14 cellular contexts compared by ENCODE assay signal in genomic region chr7:47452295-47452694, GRCh38.
DNase-seq lines count a peak whose midpoint lies in the region; ATAC-seq, FAIRE-seq and TF ChIP-seq lines count a peak whose summit lies in the region.
"Had no signal": no experiment of that assay in that cellular context is flagged by ENCODE, and none has a peak within 500 bp of the region (broad histone marks: within the 10 kb centered on the region; RNA-seq: fewer than 3 reads in every experiment).

No MANE protein-coding gene starts in this region.

- no peak for ATAC-seq in A549
- ATAC-seq in psoas muscle, result peak in 2 of 4 donors; percentile 1 to 24
- ATAC-seq in GM21526 (IDR thresholded peaks at IDR 0.05; ENCODE audit: low FRiP score, unreplicated experiment), result no peak

- TF ChIP-seq POLR2A in A549 (IDR thresholded peaks at IDR 0.05; ENCODE audit: low read length), result no peak

- TF ChIP-seq CTCF in A549 (IDR thresholded peaks at IDR 0.05) (no peak), fibroblast of villous mesenchyme (IDR thresholded peaks at IDR 0.05; ENCODE audit: insufficient read depth, low read depth, low read length) (no peak), psoas muscle (IDR thresholded peaks at IDR 0.05) (no peak)

- H3K27me3 ChIP-seq in SJSA1 (replicated peaks) (no peaks in the 10 kb centered on the region), psoas muscle (ENCODE audit: insufficient read depth in 3 of 3, low read length in 2 of 3) (no peaks in the 10 kb centered on the region), small intestine (ENCODE audit: control insufficient read depth in 2 of 2, insufficient read depth in 2 of 2, low read length in 2 of 2) (no peaks in the 10 kb centered on the region)

- DNase-seq in A549 (ENCODE audit: low read depth in 1 of 2, low spot score in 1 of 2) (no peak), SJSA1 (ENCODE audit: low read depth in 1 of 2, low spot score in 2 of 2) (no peak), fibroblast of villous mesenchyme (ENCODE audit: low read depth) (peak; percentile 79), psoas muscle (no peak), DMS153 treated with DMSO at 0.1 percent for 48 hours (lab: John Stamatoyannopoulos, UW; ENCODE audit: unreplicated experiment) (no peak), small intestine (no peak)
- DNase-seq in activated T-cell treated with anti-CD3 and anti-CD28 coated beads, Interleukin-2, amount 50 U/mL, for 1 hour, result no peak
- DNase-seq: activated CD4-positive, alpha-beta memory T cell treated with anti-CD3 and anti-CD28 coated beads for 36 hours; activated naive CD4-positive, alpha-beta T cell; DND-41; KBM-7; NCI-H1930; T-helper 9 cell had no signal

- CTCF ChIA-PET in A549 (lab: Yijun Ruan, JAX), result interaction anchor here (1.4 to 2.7 kb wide), 5 partner anchors 9 to 186 kb away, joined by 3 to 15 read pairs (median 8); no protein-coding TSS in a partner anchor

- H3K4me2 ChIP-seq in A549, result no peak overlapping the region

- FAIRE-seq in A549 (lab: Jason Lieb, UNC) (no peak), small intestine (lab: Jason Lieb, UNC) (no peak)

- WGBS in A549 (ENCODE audit: missing lambda C conversion rate), result 73% methylated on average over 3 of the region's 3 CpGs
- 33 to 40% (median 34%) methylated on average over 3 of the region's 3 CpGs for WGBS in psoas muscle, 3 donors
- WGBS in small intestine, 3 donors, result 53 to 73% (median 59%) methylated on average over 3 of the region's 3 CpGs

- no peaks in the 10 kb centered on the region for H3K9me3 ChIP-seq in A549
- no peaks in the 10 kb centered on the region for H3K9me3 ChIP-seq in SJSA1 (replicated peaks)
- no peaks in the 10 kb centered on the region for H3K9me3 ChIP-seq in psoas muscle
- no peaks in the 10 kb centered on the region for H3K9me3 ChIP-seq in small intestine (ENCODE audit: control insufficient read depth, low read depth)

- POLR2A ChIA-PET in A549 (lab: Yijun Ruan, JAX), result no interaction called here

- TF ChIP-seq RAD21 in A549 (conservative IDR thresholded peaks at IDR 0.05 in 1 of 2, IDR thresholded peaks at IDR 0.05 in 1 of 2), result no peak

- H3K4me1 ChIP-seq in A549, result peaks cover 88% of the 10 kb centered on the region
- peaks cover 67% of the 10 kb centered on the region for H3K4me1 ChIP-seq in SJSA1 (replicated peaks)
- H3K4me1 ChIP-seq in psoas muscle, result peaks cover 41% of the 10 kb centered on the region
- peaks cover 6 to 7% of the 10 kb centered on the region in 2 donors for H3K4me1 ChIP-seq in small intestine (ENCODE audit: control insufficient read depth in 2 of 2, insufficient read depth in 1 of 2, low read depth in 1 of 2, low read length in 1 of 2)

- H3K4me3 ChIP-seq in A549 (no peak overlapping the region), SJSA1 (no peak overlapping the region), fibroblast of villous mesenchyme (ENCODE audit: low read depth, low read length) (no peak overlapping the region), psoas muscle (peak overlapping the region; percentile 68), small intestine (ENCODE audit: low read depth in 1 of 2, low read length in 2 of 2) (no peak overlapping the region)

- TF ChIP-seq EP300 in A549 (IDR thresholded peaks at IDR 0.05), result no peak

- H3K27ac ChIP-seq in A549 (peak overlapping the region; percentile 54 to 76; a peak in 4 of 6 replicates), SJSA1 (peak overlapping the region; percentile 62), psoas muscle (peak overlapping the region; percentile 94), small intestine (ENCODE audit: low read depth in 1 of 2, low read length in 1 of 2) (peak overlapping the region in 1 of 2 donors; percentile 80)

- H3K36me3 ChIP-seq in SJSA1 (peaks cover 27% of the 10 kb centered on the region; the same call in 1 of the 2 replicates), psoas muscle (ENCODE audit: insufficient read depth in 1 of 2, low read depth in 1 of 2) (no peaks in the 10 kb centered on the region), small intestine (ENCODE audit: control insufficient read depth in 2 of 2, insufficient read depth in 2 of 2, low read length in 2 of 2) (no peaks in the 10 kb centered on the region)

- intact Hi-C loops in psoas muscle (cut with DNase I), result no loop called here

TF ChIP-seq in A549, 52 proteins besides CTCF, POLR2A, EP300 and RAD21:
- TF ChIP-seq MAFK (IDR thresholded peaks at IDR 0.05; ENCODE audit: partially characterized antibody) (no peak), SMC3 (IDR thresholded peaks at IDR 0.05) (no peak), RNF2 (IDR thresholded peaks at IDR 0.05; ENCODE audit: borderline replicate concordance, low read depth) (no peak), MAZ (IDR thresholded peaks at IDR 0.05; ENCODE audit: borderline replicate concordance, low read depth, low read length) (no peak), NFE2L2 (conservative IDR thresholded peaks at IDR 0.05; ENCODE audit: low read length) (no peak), ZNF302 (CRISPR knock-in tag; IDR thresholded peaks at IDR 0.05) (no peak), HDAC2 (IDR thresholded peaks at IDR 0.05) (no peak), FOSL2 (IDR thresholded peaks at IDR 0.05) (no peak), FOSL2 (CRISPR knock-in tag; IDR thresholded peaks at IDR 0.05) (no peak), CBX8 (IDR thresholded peaks at IDR 0.05) (no peak), EHF (CRISPR knock-in tag; IDR thresholded peaks at IDR 0.05) (no peak), ZC3H11A (IDR thresholded peaks at IDR 0.05) (no peak), PHF8 (IDR thresholded peaks at IDR 0.05; ENCODE audit: borderline replicate concordance, low read depth) (no peak), ATOH8 (CRISPR knock-in tag; IDR thresholded peaks at IDR 0.05; ENCODE audit: low read depth) (no peak), RFX5 (IDR thresholded peaks at IDR 0.05) (no peak), RCOR1 (IDR thresholded peaks at IDR 0.05; ENCODE audit: low read depth, low read length) (no peak), KDM5A (IDR thresholded peaks at IDR 0.05) (no peak)
- TF ChIP-seq, protein P1, sequence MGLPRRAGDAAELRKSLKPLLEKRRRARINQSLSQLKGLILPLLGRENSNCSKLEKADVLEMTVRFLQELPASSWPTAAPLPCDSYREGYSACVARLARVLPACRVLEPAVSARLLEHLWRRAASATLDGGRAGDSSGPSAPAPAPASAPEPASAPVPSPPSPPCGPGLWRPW (IDR thresholded peaks at IDR 0.05), result no peak
TF ChIP-seq in A549: peak in this region for 0.
